In the genomic region with DNA sequence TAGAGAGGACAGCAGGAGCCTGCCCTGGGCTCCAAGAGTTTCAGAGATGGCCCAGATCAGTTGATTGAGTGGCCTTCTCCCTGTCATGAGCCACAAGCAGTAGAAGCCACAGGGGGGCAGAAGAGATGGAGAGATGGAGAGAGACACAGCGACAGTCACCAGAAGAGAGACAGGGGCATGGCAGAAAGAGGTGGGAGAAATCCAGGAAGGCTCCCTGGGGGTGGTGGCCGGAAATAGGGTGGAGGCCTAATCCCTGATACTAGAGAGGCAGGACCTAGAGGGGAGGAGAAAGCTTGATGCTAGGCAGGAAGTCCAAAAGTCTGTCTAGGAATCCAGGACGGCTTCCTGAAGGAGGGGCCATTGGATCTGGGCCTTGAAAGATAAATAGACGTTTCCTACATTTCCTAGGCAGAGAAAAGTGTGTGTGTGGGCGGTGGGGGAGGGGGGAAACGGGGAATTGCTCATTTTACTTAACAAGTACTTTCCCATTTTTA, we compare ENCODE assay signal across 8 cellular contexts. TPM values are rescaled to one million over a fixed set of nuclear protein-coding genes. Genes with fewer than 3 reads are reported as not detected.
DNase-seq lines count a peak whose midpoint lies in the region; ATAC-seq, FAIRE-seq and TF ChIP-seq lines count a peak whose summit lies in the region.

No MANE protein-coding gene starts in this region.

- H3K4me3 ChIP-seq in Loucy (ENCODE audit: low read length, poor library complexity, severe bottlenecking) (no peak overlapping the region), gastroesophageal sphincter (peak overlapping the region in 1 of 2 donors; percentile 78), small intestine (ENCODE audit: low read depth in 1 of 2, low read length in 2 of 2) (no peak overlapping the region)

- H3K79me2 ChIP-seq in Loucy (ENCODE audit: insufficient read depth, low read length) = no peaks in the 10 kb centered on the region

- no peak for TF ChIP-seq EP300 in gastroesophageal sphincter (IDR thresholded peaks at IDR 0.05)

- no peak overlapping the region for H3K9ac ChIP-seq in Loucy (ENCODE audit: low read depth, low read length, poor library complexity, severe bottlenecking)

- CTCF ChIA-PET in activated CD8-positive, alpha-beta T cell treated with anti-CD3 and anti-CD28 coated beads for 36 hours (lab: Charles Lee) = interaction anchor here (0.7 to 7.9 kb wide), 9 partner anchors 9 to 118 kb away, joined by 3 to 90 read pairs (median 4); partner anchors contain the start of genes FAM32A, RAB8A and TPM4

- 43 to 44% methylated on average over 3 to 6 of the region's 6 CpGs for WGBS in gastroesophageal sphincter (ENCODE audit: low coverage in 1 of 2), 2 donors
- WGBS in small intestine, 3 donors = 21 to 30% (median 25%) methylated on average over 6 of the region's 6 CpGs

- intact Hi-C loops in activated CD8-positive, alpha-beta T cell treated with anti-CD3 and anti-CD28 coated beads for 36 hours (cut with micrococcal nuclease) = no loop called here

- peak overlapping the region; percentile 69 for H3K27ac Mint-ChIP-seq in activated CD8-positive, alpha-beta T cell treated with anti-CD3 and anti-CD28 coated beads for 36 hours

- H4K20me1 ChIP-seq in Loucy (ENCODE audit: insufficient read depth, low read length, poor library complexity, severe bottlenecking) = no peaks in the 10 kb centered on the region

- H3K27ac ChIP-seq in gastroesophageal sphincter (peak overlapping the region; percentile 87 to 100 (median 98)), small intestine (ENCODE audit: low read depth in 1 of 2, low read length in 1 of 2) (peak overlapping the region in 1 of 2 donors; percentile 85)

- H3K4me1 Mint-ChIP-seq in activated CD8-positive, alpha-beta T cell treated with anti-CD3 and anti-CD28 coated beads for 36 hours (ENCODE audit: low read depth) = peaks cover 29% of the 10 kb centered on the region

- POLR2A ChIA-PET in activated CD8-positive, alpha-beta T cell treated with anti-CD3 and anti-CD28 coated beads for 36 hours (lab: Charles Lee) = interaction anchor here (1.7 kb wide), 1 partner anchor 20 kb away, joined by 4 read pairs; no protein-coding TSS in a partner anchor

- ATAC-seq in activated CD8-positive, alpha-beta T cell treated with anti-CD3 and anti-CD28 coated beads for 36 hours = peak; percentile 17
- ATAC-seq in gastroesophageal sphincter (peak; percentile 16), GM18907 (IDR thresholded peaks at IDR 0.05; ENCODE audit: unreplicated experiment) (no peak), GM21515 (IDR thresholded peaks at IDR 0.05; ENCODE audit: unreplicated experiment) (no peak)

- no peaks in the 10 kb centered on the region for H3K9me2 ChIP-seq in Loucy (replicated peaks; ENCODE audit: low read depth, low read length)

- H3K4me1 ChIP-seq in Loucy (ENCODE audit: insufficient read depth, low read length, poor library complexity, severe bottlenecking) = peaks cover 18% of the 10 kb centered on the region
- peaks cover 0 to 60% (median 15%) of the 10 kb centered on the region in 3 donors for H3K4me1 ChIP-seq in gastroesophageal sphincter
- peaks cover 6 to 8% of the 10 kb centered on the region in 2 donors for H3K4me1 ChIP-seq in small intestine (ENCODE audit: control insufficient read depth in 2 of 2, insufficient read depth in 1 of 2, low read depth in 1 of 2, low read length in 1 of 2)

- DNase-seq in D721Med (ENCODE audit: insufficient read length, low spot score) (peak; percentile 51), small intestine (peak; percentile 86), medulla oblongata (ENCODE audit: extremely low spot score) (no peak)
- peak; percentile 78 for DNase-seq in activated CD8-positive, alpha-beta T cell treated with anti-CD3 and anti-CD28 coated beads for 36 hours

- H3K9me3 Mint-ChIP-seq in activated CD8-positive, alpha-beta T cell treated with anti-CD3 and anti-CD28 coated beads for 36 hours = no peaks in the 10 kb centered on the region

- no peaks in the 10 kb centered on the region for H3K27me3 Mint-ChIP-seq in activated CD8-positive, alpha-beta T cell treated with anti-CD3 and anti-CD28 coated beads for 36 hours

- FAIRE-seq in D721Med (lab: Jason Lieb, UNC) (no peak), small intestine (lab: Jason Lieb, UNC) (no peak)

- no peaks in the 10 kb centered on the region for H3K36me3 Mint-ChIP-seq in activated CD8-positive, alpha-beta T cell treated with anti-CD3 and anti-CD28 coated beads for 36 hours (ENCODE audit: low read depth)

- no peak for TF ChIP-seq POLR2A in gastroesophageal sphincter (IDR thresholded peaks at IDR 0.05)

- H3K27me3 ChIP-seq in Loucy (ENCODE audit: insufficient read depth, low read length, poor library complexity, severe bottlenecking) = no peaks in the 10 kb centered on the region
- no peaks in the 10 kb centered on the region for H3K27me3 ChIP-seq in gastroesophageal sphincter
- H3K27me3 ChIP-seq in small intestine (ENCODE audit: control insufficient read depth in 2 of 2, insufficient read depth in 2 of 2, low read length in 2 of 2) = no peaks in the 10 kb centered on the region

- no peaks in the 10 kb centered on the region for H3F3A ChIP-seq in Loucy (ENCODE audit: low read depth)

- H3K9me3 ChIP-seq in Loucy (ENCODE audit: insufficient read depth, low read depth, low read length) = no peaks in the 10 kb centered on the region
- peaks cover 0 to 4% (median 0%) of the 10 kb centered on the region in 3 donors for H3K9me3 ChIP-seq in gastroesophageal sphincter
- H3K9me3 ChIP-seq in small intestine (ENCODE audit: control insufficient read depth, low read depth) = no peaks in the 10 kb centered on the region

- TF ChIP-seq CTCF in D721Med (IDR thresholded peaks at IDR 0.05; ENCODE audit: insufficient read depth, missing control alignments) (peak; percentile 55), Loucy (conservative IDR thresholded peaks at IDR 0.05; ENCODE audit: low read length) (peak; percentile 69), gastroesophageal sphincter (IDR thresholded peaks at IDR 0.05) (peak in 2 of 4 experiments; percentile 30 to 47)
- TF ChIP-seq CTCF in activated CD8-positive, alpha-beta T cell treated with anti-CD3 and anti-CD28 coated beads for 36 hours (IDR thresholded peaks at IDR 0.05) = peak; percentile 46

- H3K4me3 Mint-ChIP-seq in activated CD8-positive, alpha-beta T cell treated with anti-CD3 and anti-CD28 coated beads for 36 hours = no peak overlapping the region

- no peak overlapping the region for H3K4me2 ChIP-seq in Loucy (ENCODE audit: low read depth, low read length, poor library complexity, severe bottlenecking)

- H3K36me3 ChIP-seq in Loucy (ENCODE audit: insufficient read depth, low read length) (no peaks in the 10 kb centered on the region), gastroesophageal sphincter (no peaks in the 10 kb centered on the region), small intestine (ENCODE audit: control insufficient read depth in 2 of 2, insufficient read depth in 2 of 2, low read length in 2 of 2) (no peaks in the 10 kb centered on the region)

- H2AFZ ChIP-seq in Loucy (ENCODE audit: low read length) = no peak overlapping the region

RNA-seq across cellular contexts. Expression of gene TPM4, which starts 9.6 kb away (rescaled TPM):
- total RNA-seq in activated CD8-positive, alpha-beta T cell treated with anti-CD3 and anti-CD28 coated beads for 36 hours = 100 to 1,000 TPM; 230 to 232 TPM
- 100 to 1,000 TPM; 351 to 486 (median 404) TPM for total RNA-seq in gastroesophageal sphincter
- 100 to 1,000 TPM; 135 to 238 (median 152) TPM for polyA plus RNA-seq in small intestine

RNA-seq across cellular contexts. Expression of gene RAB8A, which starts 45.0 kb away (rescaled TPM):
- 100 to 1,000 TPM; 123 to 128 TPM for total RNA-seq in activated CD8-positive, alpha-beta T cell treated with anti-CD3 and anti-CD28 coated beads for 36 hours
- 10 to 100 TPM; 32.4 to 52.5 (median 44.9) TPM for total RNA-seq in gastroesophageal sphincter
- polyA plus RNA-seq in small intestine = 100 to 1,000 TPM in 1 of 3 donors, 10 to 100 TPM in 2; 58.0 to 107 (median 82.7) TPM

Comparison
In these comparisons a context has a peak if more than half of its experiments do, and no peak if none do; other contexts are left out.
1. ATAC-seq: peak in activated CD8-positive, alpha-beta T cell treated with anti-CD3 and anti-CD28 coated beads for 36 hours (single experiment) and gastroesophageal sphincter (single experiment); none in GM18907 (single experiment) and GM21515 (single experiment).